ENCODE assay signal across 20 cellular contexts in the genomic region with DNA sequence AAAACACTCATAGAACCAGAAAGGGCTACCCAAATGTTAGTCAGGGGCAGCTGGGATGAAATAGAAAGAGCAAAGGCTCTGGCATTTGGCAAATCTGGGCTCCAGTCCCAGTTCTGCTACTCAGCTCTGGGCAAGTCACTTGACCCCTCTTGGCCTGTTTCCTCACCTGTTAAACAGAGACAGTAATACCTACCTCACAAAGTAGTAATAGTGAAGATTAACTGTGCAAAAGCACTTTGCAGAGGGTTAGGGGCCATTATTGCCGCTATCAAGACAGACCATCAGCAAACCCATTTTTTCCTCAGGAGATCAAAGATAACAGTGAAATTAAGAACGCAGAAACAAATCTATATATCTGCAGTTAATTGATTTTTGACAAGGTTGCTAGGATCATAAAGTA. TPM values are rescaled to one million over a fixed set of nuclear protein-coding genes. Genes with fewer than 3 reads are reported as not detected.
"Had no signal": no experiment of that assay in that cellular context is flagged by ENCODE, and none has a peak within 500 bp of the region (broad histone marks: within the 10 kb centered on the region; RNA-seq: fewer than 3 reads in every experiment).

No MANE protein-coding gene starts in this region.

- H3K36me3 ChIP-seq: colonic mucosa, ovary had no signal

- H3K4me3 ChIP-seq: colonic mucosa, ovary, testis had no signal

- DNase-seq: activated CD4-positive, CD25-positive, alpha-beta regulatory T cell treated with anti-CD3 and anti-CD28 coated beads, Interleukin-2, amount 50 U/mL, for 72 hours; activated CD8-positive, alpha-beta memory T cell treated with anti-CD3 and anti-CD28 coated beads for 24 hours; activated CD8-positive, alpha-beta memory T cell treated with anti-CD3 and anti-CD28 coated beads, Interleukin-2, amount 50 U/mL, for 48 hours; activated effector memory CD4-positive, alpha-beta T cell treated with Interleukin-2 at 50 U/mL for 16 hours; activated naive CD4-positive, alpha-beta T cell treated with anti-CD3 and anti-CD28 coated beads, Interleukin-2, amount 10 ng/mL, durations not matched to agents 7 days and 5 days; activated naive CD8-positive, alpha-beta T cell treated with anti-CD3 and anti-CD28 coated beads, Interleukin-2, amount 50 U/mL, for 24 hours; activated T-cell treated with anti-CD3 and anti-CD28 coated beads, Interleukin-2, amount 50 U/mL, for 48 hours; colonic mucosa; erythroblast; mesendoderm; natural killer cell; ovary; stimulated activated CD4-positive, alpha-beta T cell treated with anti-CD3 and anti-CD28 coated beads, Interleukin-4, amount 100 ng/mL, for 24 hours; T-helper 2 cell; testis had no signal

- H3K9me3 Mint-ChIP-seq: activated naive CD4-positive, alpha-beta T cell treated with anti-CD3 and anti-CD28 coated beads, Interleukin-2, amount 10 ng/mL, durations not matched to agents 7 days and 5 days; activated naive CD8-positive, alpha-beta T cell treated with anti-CD3 and anti-CD28 coated beads, Interleukin-2, amount 50 U/mL, for 24 hours; brain; central memory CD8-positive, alpha-beta T cell; natural killer cell; stimulated activated effector memory CD8-positive, alpha-beta T cell treated with anti-CD3 and anti-CD28 coated beads, Interleukin-12 subunit alpha, Interleukin-12 subunit beta, amount 100 ng/mL, for 72 hours had no signal

- H3K36me3 Mint-ChIP-seq: activated naive CD4-positive, alpha-beta T cell treated with anti-CD3 and anti-CD28 coated beads, Interleukin-2, amount 10 ng/mL, durations not matched to agents 7 days and 5 days; brain; natural killer cell; stimulated activated effector memory CD8-positive, alpha-beta T cell treated with anti-CD3 and anti-CD28 coated beads, Interleukin-12 subunit alpha, Interleukin-12 subunit beta, amount 100 ng/mL, for 72 hours had no signal

- H3K27me3 Mint-ChIP-seq: activated naive CD8-positive, alpha-beta T cell treated with anti-CD3 and anti-CD28 coated beads, Interleukin-2, amount 50 U/mL, for 24 hours; central memory CD8-positive, alpha-beta T cell had no signal

- H3K27me3 ChIP-seq: colonic mucosa, ovary, testis had no signal

- H3K4me1 Mint-ChIP-seq: brain; central memory CD8-positive, alpha-beta T cell; natural killer cell; stimulated activated effector memory CD8-positive, alpha-beta T cell treated with anti-CD3 and anti-CD28 coated beads, Interleukin-12 subunit alpha, Interleukin-12 subunit beta, amount 100 ng/mL, for 72 hours had no signal

- H3K9me3 ChIP-seq: colonic mucosa, ovary, testis had no signal

- H3K4me1 ChIP-seq: colonic mucosa, testis had no signal

- H3K27ac ChIP-seq: colonic mucosa, ovary, testis, VCaP had no signal

- H3K27ac Mint-ChIP-seq: activated naive CD4-positive, alpha-beta T cell treated with anti-CD3 and anti-CD28 coated beads, Interleukin-2, amount 10 ng/mL, durations not matched to agents 7 days and 5 days; activated naive CD8-positive, alpha-beta T cell treated with anti-CD3 and anti-CD28 coated beads, Interleukin-2, amount 50 U/mL, for 24 hours; brain; natural killer cell; stimulated activated effector memory CD8-positive, alpha-beta T cell treated with anti-CD3 and anti-CD28 coated beads, Interleukin-12 subunit alpha, Interleukin-12 subunit beta, amount 100 ng/mL, for 72 hours had no signal

- H3K4me3 Mint-ChIP-seq: activated naive CD4-positive, alpha-beta T cell treated with anti-CD3 and anti-CD28 coated beads, Interleukin-2, amount 10 ng/mL, durations not matched to agents 7 days and 5 days; activated naive CD8-positive, alpha-beta T cell treated with anti-CD3 and anti-CD28 coated beads, Interleukin-2, amount 50 U/mL, for 24 hours; brain; central memory CD8-positive, alpha-beta T cell; natural killer cell; stimulated activated effector memory CD8-positive, alpha-beta T cell treated with anti-CD3 and anti-CD28 coated beads, Interleukin-12 subunit alpha, Interleukin-12 subunit beta, amount 100 ng/mL, for 72 hours had no signal

RNA-seq across cellular contexts. Expression of gene TMEM255A, which starts 40.0 kb away (rescaled TPM):
- total RNA-seq: pulmonary artery endothelial cell had no signal
